ENCODE assay signal across 1 cellular context in the genomic region with DNA sequence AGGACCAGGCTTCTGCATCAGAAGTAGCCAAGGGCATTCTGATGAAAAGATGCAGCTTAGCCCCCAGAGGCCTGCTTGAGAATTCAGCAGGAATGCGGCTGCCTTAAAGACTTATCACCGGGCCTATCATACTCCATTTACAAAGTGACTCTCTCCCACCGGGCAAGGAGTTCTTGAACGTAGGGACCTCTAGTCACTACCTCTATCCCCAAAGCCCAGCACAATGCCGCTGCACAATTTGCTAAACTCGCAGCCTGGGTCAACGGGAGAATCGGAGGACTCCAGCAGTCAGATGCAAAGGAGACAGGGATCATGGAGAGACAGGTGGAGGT.
TF ChIP-seq lines count a peak whose summit lies in the region.

No MANE protein-coding gene starts in this region.

TF ChIP-seq in GM12878, 131 proteins besides CTCF, POLR2A, EP300 and RAD21:
- TF ChIP-seq MEF2B (IDR thresholded peaks at IDR 0.05; ENCODE audit: partially characterized antibody, poor library complexity, severe bottlenecking) = peak; percentile 1
- TF ChIP-seq BHLHE40 (IDR thresholded peaks at IDR 0.05; ENCODE audit: borderline replicate concordance in 1 of 2, low read depth in 2 of 2, low read length in 1 of 2) = no peak
TF ChIP-seq in GM12878: peak in this region for 1.
